Comparison of ENCODE assay signal across 8 cellular contexts in the genomic region with DNA sequence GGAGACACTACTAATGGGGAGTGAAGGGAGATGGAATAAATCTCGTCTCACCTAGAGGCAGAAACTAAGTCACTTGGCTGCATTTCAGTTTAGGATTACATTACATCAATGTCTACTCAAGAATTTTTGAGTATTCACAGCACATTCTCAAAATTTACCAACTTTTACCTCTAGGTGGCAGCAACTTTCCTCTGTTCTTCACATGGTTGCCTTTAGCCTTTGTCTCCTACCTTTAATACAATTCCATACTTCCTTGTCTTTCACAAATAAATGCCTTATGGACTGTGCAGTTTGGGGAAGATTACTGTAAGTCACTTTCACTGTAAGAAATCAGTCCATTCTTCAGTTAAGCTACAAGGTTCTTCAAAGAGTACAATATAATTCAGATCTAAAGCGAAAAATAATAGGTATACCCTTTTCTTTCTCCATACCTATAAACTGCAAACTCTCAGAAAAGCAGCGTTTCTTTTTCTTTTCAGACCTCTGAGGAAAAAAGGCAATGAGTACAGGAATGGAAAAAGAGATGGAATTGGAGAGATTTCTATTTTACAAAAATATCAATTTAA.
DNase-seq lines count a peak whose midpoint lies in the region; ATAC-seq and TF ChIP-seq lines count a peak whose summit lies in the region.

No MANE protein-coding gene starts in this region.

- H3K79me2 ChIP-seq in SK-N-SH (ENCODE audit: insufficient read depth), result no peaks in the 10 kb centered on the region

- no peaks in the 10 kb centered on the region for H3K9me3 Mint-ChIP-seq in natural killer cell

- no peak overlapping the region for H3K4me2 ChIP-seq in SK-N-SH

- no peaks in the 10 kb centered on the region for H3K27me3 Mint-ChIP-seq in natural killer cell (ENCODE audit: low read depth in 2 of 2)

- CTCF ChIA-PET in SK-N-SH (lab: Yijun Ruan, JAX), result interaction anchor here (0.6 to 4.3 kb wide), 12 partner anchors 10 to 1477 kb away, joined by 3 to 26 read pairs (median 3); no protein-coding TSS in a partner anchor

- peaks cover 31 to 35% of the 10 kb centered on the region in 2 donors for H3K4me1 Mint-ChIP-seq in natural killer cell

- no peak overlapping the region for H3K4me3 Mint-ChIP-seq in natural killer cell

- intact Hi-C loops in Right ventricle myocardium inferior (cut with DNase I) (loop anchor here (2.0 kb wide), 1 partner anchor 532 kb away; no protein-coding TSS in a partner anchor), cardiac septum (cut with DNase I) (loop anchor here (5.0 kb wide), 1 partner anchor 532 kb away; no protein-coding TSS in a partner anchor), natural killer cell (cut with micrococcal nuclease) (loop anchor here (1.0 to 2.0 kb wide), 2 partner anchors 12 to 534 kb away; no protein-coding TSS in a partner anchor)

- in situ Hi-C loops in HAP-1 (cut with MboI; ENCODE audit: low sequenced_read_pairs), result loop anchor here (25.0 kb wide), 1 partner anchor 1457 kb away; no protein-coding TSS in a partner anchor

- peak; percentile 51 for TF ChIP-seq CTCF in NB4 (IDR thresholded peaks at IDR 0.05; ENCODE audit: low read depth, low read length)
- peak; percentile 75 for TF ChIP-seq CTCF in SK-N-SH (IDR thresholded peaks at IDR 0.05)
- peak; percentile 80 for TF ChIP-seq CTCF in natural killer cell (IDR thresholded peaks at IDR 0.05)

- H3K36me3 ChIP-seq in HAP-1 (replicated peaks), result no peaks in the 10 kb centered on the region
- no peaks in the 10 kb centered on the region for H3K36me3 ChIP-seq in SK-N-SH (replicated peaks in 1 of 2; ENCODE audit: control insufficient read depth in 1 of 2, insufficient read depth in 2 of 2, low read length in 1 of 2)

- no peak for TF ChIP-seq EP300 in SK-N-SH (IDR thresholded peaks at IDR 0.05; ENCODE audit: borderline replicate concordance in 1 of 2, low read depth in 1 of 2, low read length in 1 of 2)

- H3K4me3 ChIP-seq in HAP-1 (no peak overlapping the region), NB4 (ENCODE audit: low read depth, low read length) (no peak overlapping the region), SK-N-SH (ENCODE audit: low read depth in 2 of 2, low read length in 1 of 2) (no peak overlapping the region; a peak in 1 of 4 replicates)

- H3F3A ChIP-seq in SK-N-SH (replicated peaks; ENCODE audit: insufficient read depth), result peaks cover 3% of the 10 kb centered on the region

- 59% methylated on average over 3 of the region's 3 CpGs for WGBS in SK-N-SH (ENCODE audit: low lambda C conversion rate)

- H4K20me1 ChIP-seq in SK-N-SH (ENCODE audit: insufficient read depth), result no peaks in the 10 kb centered on the region

- H3K27ac Mint-ChIP-seq in natural killer cell, result peak overlapping the region; percentile 8 to 44

- H3K9me2 ChIP-seq in SK-N-SH, result no peaks in the 10 kb centered on the region

- H3K27me3 ChIP-seq in HAP-1 (ENCODE audit: low read depth) (no peaks in the 10 kb centered on the region), SK-N-SH (ENCODE audit: insufficient read depth) (no peaks in the 10 kb centered on the region)

- H3K27ac ChIP-seq in SK-N-SH (ENCODE audit: low read depth in 2 of 2, low read length in 1 of 2), result peak overlapping the region in 1 of 2 experiments; percentile 14; a peak in 1 of 4 replicates

- peak; percentile 91 for TF ChIP-seq RAD21 in SK-N-SH (IDR thresholded peaks at IDR 0.05; ENCODE audit: low read length)

- no peak for TF ChIP-seq POLR2A in NB4 (IDR thresholded peaks at IDR 0.05; ENCODE audit: extremely low read depth, insufficient read length)
- no peak for TF ChIP-seq POLR2A in erythroblast (IDR thresholded peaks at IDR 0.05; ENCODE audit: low read length)

- H3K4me1 ChIP-seq in HAP-1 (peaks cover 9% of the 10 kb centered on the region), SK-N-SH (ENCODE audit: control insufficient read depth in 1 of 2, insufficient read depth in 2 of 2, low read depth in 1 of 2, low read length in 1 of 2) (peaks cover 4 to 20% of the 10 kb centered on the region in 2 experiments; a peak in 3 of 4 replicates)

- no peak overlapping the region for H3K9ac ChIP-seq in SK-N-SH

- DNase-seq in Right ventricle myocardium inferior (ENCODE audit: missing footprints), result no peak
- DNase-seq in cardiac septum (ENCODE audit: low spot score), result no peak
- DNase-seq in HAP-1 (ENCODE audit: low spot score in 2 of 2), result peak; percentile 65 to 80
- peak; percentile 58 for DNase-seq in NB4 (ENCODE audit: low read depth)
- DNase-seq in SK-N-SH, result peak; percentile 30
- peak; percentile 21 to 51 for DNase-seq in erythroblast (lab: John Stamatoyannopoulos, UW)
- DNase-seq in natural killer cell, result no peak

- H2AFZ ChIP-seq in SK-N-SH (ENCODE audit: low read depth), result no peak overlapping the region

- peak; percentile 52 for ATAC-seq in Right ventricle myocardium inferior
- peak; percentile 41 to 70 (median 62) for ATAC-seq in natural killer cell
- no peak for ATAC-seq in GM19035 (IDR thresholded peaks at IDR 0.05; ENCODE audit: unreplicated experiment)

- H3K36me3 Mint-ChIP-seq in natural killer cell, result no peaks in the 10 kb centered on the region

- H3K9me3 ChIP-seq in HAP-1 (no peaks in the 10 kb centered on the region), SK-N-SH (no peaks in the 10 kb centered on the region)

- POLR2A ChIA-PET in SK-N-SH (lab: Yijun Ruan, JAX), result no interaction called here

TF ChIP-seq in SK-N-SH, 30 proteins besides CTCF, POLR2A, EP300 and RAD21:
- TF ChIP-seq, protein P1, sequence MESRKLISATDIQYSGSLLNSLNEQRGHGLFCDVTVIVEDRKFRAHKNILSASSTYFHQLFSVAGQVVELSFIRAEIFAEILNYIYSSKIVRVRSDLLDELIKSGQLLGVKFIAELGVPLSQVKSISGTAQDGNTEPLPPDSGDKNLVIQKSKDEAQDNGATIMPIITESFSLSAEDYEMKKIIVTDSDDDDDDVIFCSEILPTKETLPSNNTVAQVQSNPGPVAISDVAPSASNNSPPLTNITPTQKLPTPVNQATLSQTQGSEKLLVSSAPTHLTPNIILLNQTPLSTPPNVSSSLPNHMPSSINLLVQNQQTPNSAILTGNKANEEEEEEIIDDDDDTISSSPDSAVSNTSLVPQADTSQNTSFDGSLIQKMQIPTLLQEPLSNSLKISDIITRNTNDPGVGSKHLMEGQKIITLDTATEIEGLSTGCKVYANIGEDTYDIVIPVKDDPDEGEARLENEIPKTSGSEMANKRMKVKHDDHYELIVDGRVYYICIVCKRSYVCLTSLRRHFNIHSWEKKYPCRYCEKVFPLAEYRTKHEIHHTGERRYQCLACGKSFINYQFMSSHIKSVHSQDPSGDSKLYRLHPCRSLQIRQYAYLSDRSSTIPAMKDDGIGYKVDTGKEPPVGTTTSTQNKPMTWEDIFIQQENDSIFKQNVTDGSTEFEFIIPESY (IDR thresholded peaks at IDR 0.05; ENCODE audit: borderline replicate concordance, low read depth), result no peak
- peak; percentile 72 for TF ChIP-seq SMC3 (IDR thresholded peaks at IDR 0.05; ENCODE audit: low read depth, low read length)

Comparison
In these comparisons a context has a peak if more than half of its experiments do, and no peak if none do; other contexts are left out.
1. DNase-seq: peak in HAP-1 (2 of 2), NB4 (single experiment), SK-N-SH (single experiment) and erythroblast (2 of 2); none in Right ventricle myocardium inferior (single experiment), cardiac septum (single experiment) and natural killer cell (single experiment).
2. Peak in every context shown above with its lines, with median percentiles within 50 percentile points of each other: CTCF ChIP-seq.